Comparison of ENCODE assay signal across 30 cellular contexts in genomic region chr18:78576967-78577366, GRCh38.
"Had no signal": no experiment of that assay in that cellular context is flagged by ENCODE, and none has a peak within 500 bp of the region (broad histone marks: within the 10 kb centered on the region; RNA-seq: fewer than 3 reads in every experiment).

No MANE protein-coding gene starts in this region.

- DNase-seq: naive B cell; naive thymus-derived CD8-positive, alpha-beta T cell; nephron progenitor cell; occipital lobe; ovary; posterior cingulate gyrus; psoas muscle; right cardiac atrium; right lobe of liver; sigmoid colon; small intestine; stimulated activated CD4-positive, alpha-beta T cell treated with anti-CD3 and anti-CD28 coated beads, Interleukin-15, amount 100 ng/mL, for 24 hours; stimulated activated CD4-positive, alpha-beta T cell treated with anti-CD3 and anti-CD28 coated beads, Interleukin-2, amount 100 ng/mL, for 24 hours; stimulated activated CD4-positive, alpha-beta T cell treated with anti-CD3 and anti-CD28 coated beads, Interleukin-2, amount 100 ng/mL, for 48 hours; stimulated activated CD4-positive, alpha-beta T cell treated with anti-CD3 and anti-CD28 coated beads, Interleukin-4, amount 100 ng/mL, for 24 hours; stimulated activated naive B cell treated with anti-CD40 and anti-IgM and Interleukin-4, amounts not matched to agents 10 μg/mL and 1 μg/mL and 100 μg/mL, for 72 hours; stimulated activated naive CD4-positive, alpha-beta T cell treated with Interleukin-2 at 50 U/mL for 16 hours; stomach; thyroid gland; trophoblast cell; upper lobe of left lung had no signal

- H3K27me3 ChIP-seq: ovary, right lobe of liver, sigmoid colon, stomach, thyroid gland, tibial nerve, upper lobe of left lung had no signal

- H3K4me3 Mint-ChIP-seq: naive B cell; naive thymus-derived CD8-positive, alpha-beta T cell; natural killer cell treated with Interleukin-12 subunit alpha and Interleukin-12 subunit beta and Interleukin-15 and Interleukin-18, amount 100 ng/mL, for 72 hours; nephron progenitor cell; neural crest cell; stimulated activated effector memory CD8-positive, alpha-beta T cell treated with anti-CD3 and anti-CD28 coated beads, Interleukin-12 subunit alpha, Interleukin-12 subunit beta, amount 100 ng/mL, for 72 hours; stimulated activated naive B cell treated with anti-CD40 and anti-IgM and Interleukin-4, amounts not matched to agents 10 μg/mL and 1 μg/mL and 100 μg/mL, for 72 hours; stimulated activated naive CD8-positive, alpha-beta T cell treated with anti-CD3 and anti-CD28 coated beads, Interleukin-15, Interleukin-2, amounts not matched to agents 100 ng/mL and 50 ng/mL, for 24 hours had no signal

- H3K36me3 ChIP-seq: ovary, right lobe of liver, sigmoid colon, stomach, thoracic aorta, thyroid gland, tibial nerve, upper lobe of left lung had no signal

- H3K27me3 Mint-ChIP-seq: naive B cell; natural killer cell treated with Interleukin-12 subunit alpha and Interleukin-12 subunit beta and Interleukin-15 and Interleukin-18, amount 100 ng/mL, for 72 hours; stimulated activated naive B cell treated with anti-CD40 and anti-IgM and Interleukin-4, amounts not matched to agents 10 μg/mL and 1 μg/mL and 100 μg/mL, for 72 hours; stimulated activated naive CD8-positive, alpha-beta T cell treated with anti-CD3 and anti-CD28 coated beads, Interleukin-15, Interleukin-2, amounts not matched to agents 100 ng/mL and 50 ng/mL, for 24 hours had no signal

- H3K9me3 ChIP-seq: thoracic aorta, thyroid gland had no signal

- H3K27ac ChIP-seq: ovary, parathyroid adenoma, psoas muscle, right lobe of liver, sigmoid colon, stomach, thoracic aorta, thyroid gland, tibial nerve, upper lobe of left lung had no signal

- H3K4me1 Mint-ChIP-seq: naive B cell; naive thymus-derived CD8-positive, alpha-beta T cell; nephron progenitor cell; neural crest cell; stimulated activated effector memory CD8-positive, alpha-beta T cell treated with anti-CD3 and anti-CD28 coated beads, Interleukin-12 subunit alpha, Interleukin-12 subunit beta, amount 100 ng/mL, for 72 hours; stimulated activated naive B cell treated with anti-CD40 and anti-IgM and Interleukin-4, amounts not matched to agents 10 μg/mL and 1 μg/mL and 100 μg/mL, for 72 hours had no signal

- H3K4me3 ChIP-seq: ovary, psoas muscle, right lobe of liver, sigmoid colon, stomach, thoracic aorta, thyroid gland, tibial nerve, upper lobe of left lung had no signal

- ATAC-seq: naive thymus-derived CD8-positive, alpha-beta T cell; natural killer cell treated with Interleukin-12 subunit alpha and Interleukin-12 subunit beta and Interleukin-15 and Interleukin-18, amount 100 ng/mL, for 72 hours; psoas muscle; right cardiac atrium; right lobe of liver; stimulated activated effector memory CD8-positive, alpha-beta T cell treated with anti-CD3 and anti-CD28 coated beads, Interleukin-12 subunit alpha, Interleukin-12 subunit beta, amount 100 ng/mL, for 72 hours; stimulated activated naive B cell treated with anti-CD40 and anti-IgM and Interleukin-4, amounts not matched to agents 10 μg/mL and 1 μg/mL and 100 μg/mL, for 72 hours had no signal

- H3K27ac Mint-ChIP-seq: naive B cell; natural killer cell treated with Interleukin-12 subunit alpha and Interleukin-12 subunit beta and Interleukin-15 and Interleukin-18, amount 100 ng/mL, for 72 hours; nephron progenitor cell; progenitor cell of endocrine pancreas; stimulated activated effector memory CD8-positive, alpha-beta T cell treated with anti-CD3 and anti-CD28 coated beads, Interleukin-12 subunit alpha, Interleukin-12 subunit beta, amount 100 ng/mL, for 72 hours; stimulated activated naive B cell treated with anti-CD40 and anti-IgM and Interleukin-4, amounts not matched to agents 10 μg/mL and 1 μg/mL and 100 μg/mL, for 72 hours; stimulated activated naive CD8-positive, alpha-beta T cell treated with anti-CD3 and anti-CD28 coated beads, Interleukin-15, Interleukin-2, amounts not matched to agents 100 ng/mL and 50 ng/mL, for 24 hours had no signal

- H3K36me3 Mint-ChIP-seq: stimulated activated effector memory CD8-positive, alpha-beta T cell treated with anti-CD3 and anti-CD28 coated beads, Interleukin-12 subunit alpha, Interleukin-12 subunit beta, amount 100 ng/mL, for 72 hours; stimulated activated naive B cell treated with anti-CD40 and anti-IgM and Interleukin-4, amounts not matched to agents 10 μg/mL and 1 μg/mL and 100 μg/mL, for 72 hours had no signal

- H3K4me1 ChIP-seq: parathyroid adenoma, psoas muscle, right lobe of liver, sigmoid colon, stomach, thyroid gland, tibial nerve, upper lobe of left lung had no signal

- FAIRE-seq: small intestine, urothelium cell line had no signal
